ENCODE assay signal across 7 cellular contexts in genomic region chr6:43170452-43171283, GRCh38.
DNase-seq lines count a peak whose midpoint lies in the region; ATAC-seq and TF ChIP-seq lines count a peak whose summit lies in the region.

SRF (plus strand) TSS chr6:43171269; CDS start chr6:43171657, 388 bp downstream.

- H3K4me1 Mint-ChIP-seq in T-helper 2 cell treated with Interferon-gamma antibody and Interleukin-4, amounts not matched to agents 5 μg/mL and 100 μg/mL, for 36 hours (ENCODE audit: low read depth), result peaks cover 34% of the 10 kb centered on the region

- in situ Hi-C loops in astrocyte of the cerebellum (cut with HindIII; ENCODE audit: low sequenced_read_pairs), result no loop called here

- peak within 1 kb of the TSS; percentile 99 for H3K27ac ChIP-seq in rectal smooth muscle tissue (ENCODE audit: low read depth, low read length)

- peak; percentile 38 for ATAC-seq in GM18499 (IDR thresholded peaks at IDR 0.05; ENCODE audit: insufficient read depth, unreplicated experiment)
- ATAC-seq in HG02943 (IDR thresholded peaks at IDR 0.05; ENCODE audit: low read depth, unreplicated experiment), result peak; percentile 59

- no peaks in the 10 kb centered on the region for H3K9me3 Mint-ChIP-seq in T-helper 2 cell treated with Interferon-gamma antibody and Interleukin-4, amounts not matched to agents 5 μg/mL and 100 μg/mL, for 36 hours

- H3K4me3 ChIP-seq in astrocyte of the cerebellum (ENCODE audit: low read depth, low read length) (peak within 1 kb of the TSS; percentile 94), rectal smooth muscle tissue (ENCODE audit: low read length) (peak within 1 kb of the TSS; percentile 98)

- H3K27me3 Mint-ChIP-seq in T-helper 2 cell treated with Interferon-gamma antibody and Interleukin-4, amounts not matched to agents 5 μg/mL and 100 μg/mL, for 36 hours (ENCODE audit: low read depth), result no peaks in the 10 kb centered on the region

- peak within 1 kb of the TSS; percentile 92 for H3K9ac ChIP-seq in rectal smooth muscle tissue (ENCODE audit: low read length)

- peak within 1 kb of the TSS; percentile 98 for H3K4me3 Mint-ChIP-seq in T-helper 2 cell treated with Interferon-gamma antibody and Interleukin-4, amounts not matched to agents 5 μg/mL and 100 μg/mL, for 36 hours

- H3K27ac Mint-ChIP-seq in T-helper 2 cell treated with Interferon-gamma antibody and Interleukin-4, amounts not matched to agents 5 μg/mL and 100 μg/mL, for 36 hours, result peak within 1 kb of the TSS; percentile 96

- DNase-seq in NCI-H1930 (lab: John Stamatoyannopoulos, UW), result peak; percentile 99
- DNase-seq in T-helper 2 cell treated with Interferon-gamma antibody and Interleukin-4, amounts not matched to agents 5 μg/mL and 100 μg/mL, for 36 hours (ENCODE audit: low spot score), result peak; percentile 99
- peak; percentile 99 for DNase-seq in astrocyte of the cerebellum (ENCODE audit: low read depth)
- peak; percentile 96 for DNase-seq in hepatic stellate cell (ENCODE audit: low spot score)

- H3K4me1 ChIP-seq in rectal smooth muscle tissue (ENCODE audit: control insufficient read depth, insufficient read depth, low read length), result peaks cover 25% of the 10 kb centered on the region

- H3K36me3 ChIP-seq in rectal smooth muscle tissue (ENCODE audit: control insufficient read depth, insufficient read depth, low read length), result peaks cover 3% of the 10 kb centered on the region

- peaks cover 18% of the 10 kb centered on the region for H3K36me3 Mint-ChIP-seq in T-helper 2 cell treated with Interferon-gamma antibody and Interleukin-4, amounts not matched to agents 5 μg/mL and 100 μg/mL, for 36 hours (ENCODE audit: low read depth)

- no peaks in the 10 kb centered on the region for H3K27me3 ChIP-seq in rectal smooth muscle tissue (ENCODE audit: control insufficient read depth, insufficient read depth, low read length)

- peak; percentile 15 for TF ChIP-seq CTCF in astrocyte of the cerebellum (IDR thresholded peaks at IDR 0.05; ENCODE audit: low read depth, low read length, missing control alignments)

Comparison
In these comparisons a context has a peak if more than half of its experiments do, and no peak if none do; other contexts are left out.
1. Peak in every context shown above with its lines: DNase-seq, ATAC-seq, H3K4me3 ChIP-seq and H3K27ac ChIP-seq.